In the genomic region with DNA sequence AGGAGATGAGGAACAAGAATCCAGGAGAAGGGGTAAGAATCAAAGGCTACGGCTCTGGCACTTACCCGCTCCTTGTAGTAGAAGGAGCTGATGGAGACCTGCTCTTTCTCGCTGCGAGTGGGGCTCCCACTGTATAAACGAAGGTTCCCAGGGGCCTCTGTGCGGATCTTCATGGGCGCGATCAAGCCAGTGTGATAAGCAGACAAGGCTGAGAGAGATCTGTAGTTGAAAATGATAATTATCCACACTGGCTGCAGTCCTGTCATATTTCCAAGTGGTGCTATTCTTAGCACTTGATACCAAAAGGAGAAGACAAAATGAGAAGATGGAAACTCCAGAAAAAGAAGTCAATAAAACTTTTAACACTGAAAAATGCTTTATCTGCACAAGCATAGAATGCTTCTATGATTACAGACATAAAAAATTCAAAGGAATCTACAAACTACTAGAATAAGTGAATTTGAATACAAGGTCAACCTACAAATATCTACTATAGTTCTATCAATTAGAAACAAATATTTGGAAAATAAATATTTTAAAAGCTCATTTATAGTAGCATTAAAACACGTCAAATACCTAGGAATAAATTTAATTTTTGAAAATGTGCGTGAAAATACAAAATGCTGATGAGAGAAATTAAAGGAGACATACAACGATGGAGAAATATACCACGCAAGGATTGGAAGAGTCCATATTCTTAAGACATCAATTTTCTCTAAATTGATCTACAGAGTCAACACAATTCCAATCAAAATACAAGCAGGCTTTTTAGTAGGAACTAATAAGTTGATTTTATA, we compare ENCODE assay signal across 16 cellular contexts.
DNase-seq lines count a peak whose midpoint lies in the region; ATAC-seq and TF ChIP-seq lines count a peak whose summit lies in the region.
"Had no signal": no experiment of that assay in that cellular context is flagged by ENCODE, and none has a peak within 500 bp of the region (broad histone marks: within the 10 kb centered on the region; RNA-seq: fewer than 3 reads in every experiment).

No MANE protein-coding gene starts in this region.

- no peak for TF ChIP-seq CTCF in right atrium auricular region (IDR thresholded peaks at IDR 0.05)
- TF ChIP-seq CTCF in heart right ventricle (IDR thresholded peaks at IDR 0.05), result no peak

- H3K27me3 ChIP-seq in right atrium auricular region, result no peaks in the 10 kb centered on the region
- H3K27me3 ChIP-seq in heart right ventricle, result no peaks in the 10 kb centered on the region
- no peaks in the 10 kb centered on the region for H3K27me3 ChIP-seq in right cardiac atrium (ENCODE audit: control insufficient read depth, insufficient read depth)
- H3K27me3 ChIP-seq: BLaER1 had no signal

- intact Hi-C loops in Right ventricle myocardium superior (cut with DNase I), result no loop called here
- intact Hi-C loops in heart right ventricle (cut with DNase I), result loop anchor here in 1 of 10 donors (10.0 kb wide), 1 partner anchor 211 kb away; a partner anchor contains a TSS
- intact Hi-C loops in right cardiac atrium (cut with DNase I), result no loop called here

- H3K4me1 ChIP-seq in right atrium auricular region (no peaks in the 10 kb centered on the region), heart right ventricle (peaks cover 0 to 26% (median 0%) of the 10 kb centered on the region in 9 donors), right cardiac atrium (ENCODE audit: control insufficient read depth, insufficient read depth, low read length) (no peaks in the 10 kb centered on the region)
- H3K4me1 ChIP-seq: BLaER1, HAP-1 had no signal

- peak overlapping the region in 1 of 2 donors; percentile 76 for H3K27ac ChIP-seq in right atrium auricular region
- peak overlapping the region; percentile 17 to 72 (median 46) for H3K27ac ChIP-seq in heart right ventricle
- peak overlapping the region; percentile 87 for H3K27ac ChIP-seq in right cardiac atrium (ENCODE audit: low read length)
- H3K27ac ChIP-seq: BLaER1, GM23248 had no signal

- peak; percentile 51 for ATAC-seq in Right ventricle myocardium superior (ENCODE audit: poor library complexity)
- peak in 4 of 8 donors; percentile 16 to 61 (median 44) for ATAC-seq in heart right ventricle
- peak in 1 of 2 donors; percentile 56 for ATAC-seq in right cardiac atrium
- ATAC-seq: HepG2 had no signal

- 73 to 81% methylated on average over 12 of the region's 12 CpGs for WGBS in heart right ventricle, 2 donors
- WGBS in right cardiac atrium, result 78% methylated on average over 12 of the region's 12 CpGs

- DNase-seq in Right ventricle myocardium superior, result no peak
- DNase-seq in right atrium auricular region (ENCODE audit: low spot score), result no peak
- DNase-seq in heart right ventricle, result no peak
- DNase-seq in right cardiac atrium, result no peak
- no peak for DNase-seq in COR-L47 (lab: John Stamatoyannopoulos, UW)
- DNase-seq in glomerular visceral epithelial cell (ENCODE audit: extremely low spot score), result no peak
- DNase-seq in germinal center (ENCODE audit: low spot score), result no peak
- DNase-seq: 8988T; Calu3; CD4-positive, alpha-beta memory T cell; DMS79 treated with DMSO at 0.1 percent for 48 hours; GF-D8; GM23248 had no signal

- H3K9me3 ChIP-seq in right atrium auricular region (no peaks in the 10 kb centered on the region), heart right ventricle (no peaks in the 10 kb centered on the region), right cardiac atrium (ENCODE audit: control insufficient read depth, low read length) (no peaks in the 10 kb centered on the region)
- H3K9me3 ChIP-seq: HAP-1 had no signal

- peaks cover 17% of the 10 kb centered on the region for H3K36me3 ChIP-seq in right atrium auricular region
- peaks cover 0 to 84% (median 15%) of the 10 kb centered on the region in 9 donors for H3K36me3 ChIP-seq in heart right ventricle

- H3K4me3 ChIP-seq in right atrium auricular region, result peak overlapping the region in 1 of 2 donors; percentile 23
- peak overlapping the region in 7 of 10 donors; percentile 7 to 38 (median 21) for H3K4me3 ChIP-seq in heart right ventricle
- peak overlapping the region; percentile 59 for H3K4me3 ChIP-seq in right cardiac atrium (ENCODE audit: low read length)
- H3K4me3 ChIP-seq: BLaER1, GM23248, HAP-1 had no signal
